In the genomic region with DNA sequence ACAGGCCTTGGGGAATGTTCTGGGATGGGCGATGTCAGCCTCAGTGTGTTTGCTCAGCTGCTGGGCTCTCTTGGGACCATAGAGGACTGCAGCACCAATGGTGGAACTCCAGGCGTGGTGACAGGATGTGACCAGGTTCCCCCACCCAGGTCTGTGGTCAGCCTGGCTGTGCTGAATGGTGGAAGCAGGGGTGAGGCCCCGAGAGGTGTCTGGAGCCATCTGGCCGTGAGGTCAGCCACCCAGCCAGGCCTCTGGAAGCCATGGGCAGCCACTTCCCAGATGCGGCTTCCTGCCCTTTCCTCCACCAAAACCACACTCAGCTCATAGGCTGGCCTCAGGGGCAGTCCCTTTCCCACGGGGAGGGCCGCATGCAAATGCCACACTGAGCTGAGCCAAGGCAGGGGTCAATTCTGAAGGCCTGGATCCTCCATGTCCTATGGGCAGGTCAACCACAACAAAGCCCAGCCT, we compare ENCODE assay signal across 1 cellular context.
TF ChIP-seq lines count a peak whose summit lies in the region.

No MANE protein-coding gene starts in this region.

TF ChIP-seq in H1, 55 proteins besides CTCF, POLR2A, EP300 and RAD21:
- TF ChIP-seq TAF1 (IDR thresholded peaks at IDR 0.05; ENCODE audit: low read depth, low read length) = no peak
- no peak for TF ChIP-seq SIRT6 (IDR thresholded peaks at IDR 0.05; ENCODE audit: low read length)
- TF ChIP-seq CBX5 (IDR thresholded peaks at IDR 0.05; ENCODE audit: low read depth, low read length) = no peak
